ENCODE assay signal across 21 cellular contexts in the genomic region with DNA sequence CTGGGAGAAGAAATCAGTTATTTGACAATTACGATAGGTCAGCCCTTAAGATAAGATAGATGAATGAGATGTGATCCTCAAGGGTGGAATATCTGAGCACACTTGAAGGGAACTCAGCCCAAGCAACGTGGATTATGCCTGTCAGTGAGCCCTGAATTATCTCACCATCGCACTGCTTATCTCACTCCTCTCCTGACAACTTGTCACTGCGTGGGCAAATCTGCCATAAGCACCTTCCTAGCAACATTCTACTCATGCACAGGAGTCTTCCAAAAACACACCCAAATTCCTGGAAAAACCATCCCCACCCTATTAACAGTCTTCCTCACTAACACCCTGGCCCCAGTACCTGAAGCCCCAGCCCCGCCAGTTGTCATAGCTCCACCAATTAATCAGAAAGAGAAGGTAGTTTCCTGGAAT. TPM values are rescaled to one million over a fixed set of nuclear protein-coding genes. Genes with fewer than 3 reads are reported as not detected.
"Had no signal": no experiment of that assay in that cellular context is flagged by ENCODE, and none has a peak within 500 bp of the region (broad histone marks: within the 10 kb centered on the region; RNA-seq: fewer than 3 reads in every experiment).

No MANE protein-coding gene starts in this region.

- H3K27ac Mint-ChIP-seq: activated naive CD4-positive, alpha-beta T cell treated with anti-CD3 and anti-CD28 coated beads, Interleukin-2, amount 50 U/mL, for 24 hours; WTC11 had no signal

- H3K9me3 Mint-ChIP-seq: activated naive CD4-positive, alpha-beta T cell treated with anti-CD3 and anti-CD28 coated beads, Interleukin-2, amount 50 U/mL, for 24 hours; naive thymus-derived CD8-positive, alpha-beta T cell had no signal

- H3K4me3 Mint-ChIP-seq: activated naive CD4-positive, alpha-beta T cell treated with anti-CD3 and anti-CD28 coated beads, Interleukin-2, amount 50 U/mL, for 24 hours; naive thymus-derived CD8-positive, alpha-beta T cell; WTC11 had no signal

- H3K9me3 ChIP-seq: body of pancreas, mucosa of descending colon, neutrophil, pancreas, right lobe of liver, thoracic aorta, upper lobe of left lung had no signal

- H3K27me3 Mint-ChIP-seq: activated naive CD4-positive, alpha-beta T cell treated with anti-CD3 and anti-CD28 coated beads, Interleukin-2, amount 50 U/mL, for 24 hours had no signal

- ATAC-seq: body of pancreas; foreskin keratinocyte; mucosa of descending colon; naive thymus-derived CD8-positive, alpha-beta T cell; pancreas; right lobe of liver; WTC11 had no signal

- H3K36me3 Mint-ChIP-seq: activated naive CD4-positive, alpha-beta T cell treated with anti-CD3 and anti-CD28 coated beads, Interleukin-2, amount 50 U/mL, for 24 hours; naive thymus-derived CD8-positive, alpha-beta T cell; WTC11 had no signal

- DNase-seq: activated CD4-positive, alpha-beta T cell treated with anti-CD3 and anti-CD28 coated beads for 4 hours; activated effector memory CD4-positive, alpha-beta T cell treated with Interleukin-2 at 50 U/mL for 16 hours; activated T-cell treated with anti-CD3 and anti-CD28 coated beads, Interleukin-2, amount 50 U/mL, for 1 hour; amygdala; body of pancreas; dorsolateral prefrontal cortex; foreskin keratinocyte; mesenchymal stem cell; mucosa of descending colon; naive thymus-derived CD8-positive, alpha-beta T cell; pancreas; right lobe of liver; small intestine; stimulated activated CD4-positive, alpha-beta T cell treated with anti-CD3 and anti-CD28 coated beads, Interleukin-15, amount 100 ng/mL, for 24 hours; stimulated activated CD4-positive, alpha-beta T cell treated with anti-CD3 and anti-CD28 coated beads, Interleukin-2, amount 100 ng/mL, for 48 hours; upper lobe of left lung had no signal

RNA-seq across cellular contexts. Expression of a gene that starts 46.5 kb away (rescaled TPM):
- total RNA-seq: liver; naive thymus-derived CD8-positive, alpha-beta T cell had no signal
